ENCODE assay signal across 9 cellular contexts in genomic region chrX:115562492-115562872, GRCh38. TPM values are rescaled to one million over a fixed set of nuclear protein-coding genes. Genes with fewer than 3 reads are reported as not detected.
DNase-seq lines count a peak whose midpoint lies in the region; TF ChIP-seq lines count a peak whose summit lies in the region.
"Had no signal": no experiment of that assay in that cellular context is flagged by ENCODE, and none has a peak within 500 bp of the region (broad histone marks: within the 10 kb centered on the region; RNA-seq: fewer than 3 reads in every experiment).

No MANE protein-coding gene starts in this region.

- DNase-seq in AG10803 (ENCODE audit: low read depth) (peak; percentile 50), NCI-H226 (peak; percentile 60), ACHN (no peak), SKM-1 treated with dmso at 0.1 percent for 144 hours (lab: John Stamatoyannopoulos, UW; ENCODE audit: unreplicated experiment) (no peak), NCI-H187 treated with DMSO at 0.1 percent for 48 hours (lab: John Stamatoyannopoulos, UW) (no peak)
- no peak for DNase-seq in stimulated activated CD4-positive, alpha-beta T cell treated with anti-CD3 and anti-CD28 coated beads, Interleukin-2, amount 100 ng/mL, for 48 hours

- H3K9ac ChIP-seq in muscle layer of colon (ENCODE audit: low read length): no peak overlapping the region

- in situ Hi-C loops in ACHN (cut with HindIII; ENCODE audit: low pct_ligation_motif_present, low pct_unique_long_range_greater_than_20kb, low sequenced_read_pairs): no loop called here

- H3K9me3 ChIP-seq in esophagus (ENCODE audit: control insufficient read depth in 2 of 2, insufficient read depth in 1 of 2, low read depth in 1 of 2, low read length in 1 of 2): peaks cover 0 to 5% of the 10 kb centered on the region in 2 donors
- H3K9me3 ChIP-seq in muscle layer of colon (ENCODE audit: low read length): no peaks in the 10 kb centered on the region
- H3K9me3 ChIP-seq: mucosa of descending colon had no signal

- H3K27me3 ChIP-seq in esophagus (ENCODE audit: control insufficient read depth in 1 of 2, insufficient read depth in 2 of 2, low read length in 2 of 2): no peaks in the 10 kb centered on the region
- H3K27me3 ChIP-seq in muscle layer of colon (ENCODE audit: control insufficient read depth in 1 of 2, insufficient read depth in 2 of 2, low read length in 2 of 2): peaks cover 0 to 19% of the 10 kb centered on the region in 2 donors

- peaks cover 0 to 4% of the 10 kb centered on the region in 2 donors for H3K4me1 ChIP-seq in esophagus (ENCODE audit: control insufficient read depth in 2 of 2, insufficient read depth in 2 of 2, low read length in 1 of 2)
- peaks cover 14% of the 10 kb centered on the region for H3K4me1 ChIP-seq in muscle layer of colon (ENCODE audit: insufficient read depth, low read length)

- H3K4me3 ChIP-seq in AG10803 (ENCODE audit: low read length): peak overlapping the region; percentile 74
- H3K4me3 ChIP-seq in esophagus (ENCODE audit: low read depth in 1 of 2, low read length in 2 of 2): peak overlapping the region; percentile 61 to 74
- H3K4me3 ChIP-seq in muscle layer of colon (ENCODE audit: low read depth in 1 of 2, low read length in 2 of 2): peak overlapping the region; percentile 66 to 69

- 15 to 21% methylated on average over 8 of the region's 8 CpGs for WGBS in esophagus, 2 donors

- no peak for TF ChIP-seq CTCF in AG10803 (conservative IDR thresholded peaks at IDR 0.05; ENCODE audit: low read length)

- H3K36me3 ChIP-seq in esophagus (ENCODE audit: control insufficient read depth in 2 of 2, insufficient read depth in 2 of 2, low read length in 1 of 2) (no peaks in the 10 kb centered on the region), muscle layer of colon (ENCODE audit: insufficient read depth, low read length) (no peaks in the 10 kb centered on the region)

- peak overlapping the region; percentile 76 to 87 for H3K27ac ChIP-seq in esophagus (ENCODE audit: low read depth in 2 of 2, low read length in 1 of 2)
- H3K27ac ChIP-seq in muscle layer of colon (ENCODE audit: low read depth, low read length): peak overlapping the region; percentile 87

RNA-seq across cellular contexts. Expression of gene PLS3, which starts 1.5 kb away (rescaled TPM):
- polyA plus RNA-seq in esophagus: 100 to 1,000 TPM in 1 of 2 donors, 10 to 100 TPM in 1; 59.6 to 103 TPM

Comparison
In these comparisons a context has a peak if more than half of its experiments do, and no peak if none do; other contexts are left out.
1. DNase-seq: peak in AG10803 (single experiment) and NCI-H226 (single experiment); none in ACHN (single experiment), stimulated activated CD4-positive, alpha-beta T cell treated with anti-CD3 and anti-CD28 coated beads, Interleukin-2, amount 100 ng/mL, for 48 hours (0 of 2), SKM-1 treated with dmso at 0.1 percent for 144 hours (single experiment) and NCI-H187 treated with DMSO at 0.1 percent for 48 hours (single experiment).
2. Peak in every context shown above with its lines, with median percentiles within 50 percentile points of each other: H3K4me3 ChIP-seq.